Comparison of ENCODE assay signal across 8 cellular contexts in the genomic region with DNA sequence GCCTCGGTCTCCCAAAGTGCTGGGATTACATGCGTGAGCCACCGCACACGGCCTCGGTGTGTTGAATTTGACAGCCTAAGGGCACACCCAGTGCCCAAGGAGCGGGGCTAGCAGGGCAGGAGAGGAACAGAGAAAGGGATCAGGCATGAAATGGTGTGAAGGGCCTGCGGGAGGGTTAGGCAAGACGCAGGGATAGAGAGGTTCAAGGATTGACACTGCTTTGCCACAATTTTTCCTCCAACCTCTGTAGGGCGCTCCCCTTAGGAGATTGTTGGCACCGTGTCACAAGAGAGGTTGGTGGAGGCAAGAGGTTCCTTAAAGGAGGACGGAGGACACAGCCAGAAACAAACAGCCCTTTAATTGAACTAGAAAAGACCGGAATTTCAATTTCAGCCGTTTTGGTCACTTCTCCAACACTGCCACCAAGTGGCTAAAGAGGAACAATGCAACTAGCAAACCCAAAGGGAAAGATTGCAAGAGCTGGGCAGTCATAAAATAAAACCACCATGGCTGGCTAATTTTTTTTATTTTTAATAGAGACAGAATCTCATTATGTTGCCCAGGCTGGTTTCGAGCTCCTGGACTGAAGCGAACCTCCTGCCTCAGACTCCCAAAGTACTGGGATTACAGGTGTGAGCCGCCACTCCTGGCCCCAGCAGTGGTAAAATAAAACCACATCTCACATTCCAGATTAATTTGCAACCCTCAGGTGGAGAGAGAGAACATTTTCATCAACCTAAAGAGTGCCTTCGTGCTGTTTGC. TPM values are rescaled to one million over a fixed set of nuclear protein-coding genes. Genes with fewer than 3 reads are reported as not detected.
DNase-seq lines count a peak whose midpoint lies in the region; ATAC-seq and TF ChIP-seq lines count a peak whose summit lies in the region.

No MANE protein-coding gene starts in this region.

- intact Hi-C loops in activated CD4-positive, alpha-beta memory T cell treated with anti-CD3 and anti-CD28 coated beads for 36 hours (cut with micrococcal nuclease) = loop anchor here (1.0 kb wide), 3 partner anchors 105 to 402 kb away; no protein-coding TSS in a partner anchor

- no peak overlapping the region for H3K4me3 Mint-ChIP-seq in activated CD4-positive, alpha-beta memory T cell treated with anti-CD3 and anti-CD28 coated beads for 36 hours

- no peaks in the 10 kb centered on the region for H3K9me3 Mint-ChIP-seq in activated CD4-positive, alpha-beta memory T cell treated with anti-CD3 and anti-CD28 coated beads for 36 hours

- CTCF ChIA-PET in activated CD4-positive, alpha-beta memory T cell treated with anti-CD3 and anti-CD28 coated beads for 36 hours (lab: Charles Lee) = interaction anchor here (0.6 to 15.3 kb wide), 23 partner anchors 9 to 730 kb away, joined by 3 to 433 read pairs (median 4); no protein-coding TSS in a partner anchor

- peak; percentile 86 for TF ChIP-seq CTCF in fibroblast of the aortic adventitia (IDR thresholded peaks at IDR 0.05; ENCODE audit: insufficient read depth, low read length)

- no peak overlapping the region for H3K4me3 ChIP-seq in fibroblast of the aortic adventitia (ENCODE audit: low read depth, low read length)

- POLR2A ChIA-PET in activated CD4-positive, alpha-beta memory T cell treated with anti-CD3 and anti-CD28 coated beads for 36 hours (lab: Charles Lee) = no interaction called here

- H3K36me3 Mint-ChIP-seq in activated CD4-positive, alpha-beta memory T cell treated with anti-CD3 and anti-CD28 coated beads for 36 hours = no peaks in the 10 kb centered on the region

- ATAC-seq in HG02678 (IDR thresholded peaks at IDR 0.05; ENCODE audit: unreplicated experiment) (peak; percentile 56), GM21447 (IDR thresholded peaks at IDR 0.05; ENCODE audit: unreplicated experiment) (no peak)

- no peak overlapping the region for H3K27ac Mint-ChIP-seq in activated CD4-positive, alpha-beta memory T cell treated with anti-CD3 and anti-CD28 coated beads for 36 hours

- DNase-seq in activated CD8-positive, alpha-beta memory T cell treated with anti-CD3 and anti-CD28 coated beads for 24 hours = peak; percentile 67
- DNase-seq in activated CD8-positive, alpha-beta memory T cell treated with anti-CD3 and anti-CD28 coated beads, Interleukin-2, amount 50 U/mL, for 48 hours = no peak
- peak; percentile 78 for DNase-seq in NCI-H2227 treated with DMSO at 0.1 percent for 48 hours (lab: John Stamatoyannopoulos, UW)
- peak; percentile 37 for DNase-seq in activated CD4-positive, alpha-beta memory T cell treated with anti-CD3 and anti-CD28 coated beads for 36 hours
- peak; percentile 82 for DNase-seq in fibroblast of the aortic adventitia (ENCODE audit: low read depth)
- DNase-seq in occipital lobe (lab: John Stamatoyannopoulos, UW) = peak; percentile 36

- H3K27me3 Mint-ChIP-seq in activated CD4-positive, alpha-beta memory T cell treated with anti-CD3 and anti-CD28 coated beads for 36 hours = no peaks in the 10 kb centered on the region

- H3K4me1 Mint-ChIP-seq in activated CD4-positive, alpha-beta memory T cell treated with anti-CD3 and anti-CD28 coated beads for 36 hours (ENCODE audit: low read depth) = peaks cover 4% of the 10 kb centered on the region

RNA-seq across cellular contexts. Expression of gene CREB3L2, which starts 6.9 kb away (rescaled TPM):
- total RNA-seq in activated CD4-positive, alpha-beta memory T cell treated with anti-CD3 and anti-CD28 coated beads for 36 hours = 10 to 100 TPM; 36.1 to 39.4 TPM
- total RNA-seq in fibroblast of the aortic adventitia (ENCODE audit: low replicate concordance) (16.1 and 36.8 TPM in 2 replicates), occipital lobe (1.7 TPM)
